ENCODE assay signal across 9 cellular contexts in genomic region chr6:137811121-137811911, GRCh38. TPM values are rescaled to one million over a fixed set of nuclear protein-coding genes. Genes with fewer than 3 reads are reported as not detected.
A peak's percentile ranks its signal among the peaks of the same experiment; 100 is the strongest.
DNase-seq lines count a peak whose midpoint lies in the region; ATAC-seq and TF ChIP-seq lines count a peak whose summit lies in the region.
"Had no signal": no experiment of that assay in that cellular context is flagged by ENCODE, and none has a peak within 500 bp of the region (broad histone marks: within the 10 kb centered on the region; RNA-seq: fewer than 3 reads in every experiment).

No MANE protein-coding gene starts in this region.

- H3K4me3 ChIP-seq in esophagus squamous epithelium (peak overlapping the region in 1 of 4 donors; percentile 1), transverse colon (no peak overlapping the region)

- H3K36me3 ChIP-seq in esophagus squamous epithelium: no peaks in the 10 kb centered on the region
- no peaks in the 10 kb centered on the region for H3K36me3 ChIP-seq in transverse colon

- no peak for TF ChIP-seq CTCF in esophagus squamous epithelium (IDR thresholded peaks at IDR 0.05)
- no peak for TF ChIP-seq CTCF in osteocyte (IDR thresholded peaks at IDR 0.05)
- no peak for TF ChIP-seq CTCF in transverse colon (IDR thresholded peaks at IDR 0.05)

- no peaks in the 10 kb centered on the region for H3K27me3 Mint-ChIP-seq in osteocyte (ENCODE audit: unreplicated experiment)

- 25 to 30% methylated on average over 13 of the region's 13 CpGs for WGBS in esophagus squamous epithelium, 2 donors
- WGBS in transverse colon (ENCODE audit: low coverage in 1 of 2), 2 donors: 30 to 65% methylated on average over 5 to 13 of the region's 13 CpGs

- H3K4me1 ChIP-seq in esophagus squamous epithelium (peaks cover 4 to 42% (median 16%) of the 10 kb centered on the region in 3 donors), transverse colon (peaks cover 0 to 23% (median 8%) of the 10 kb centered on the region in 4 donors)

- peak; percentile 94 for ATAC-seq in HG02884 (IDR thresholded peaks at IDR 0.05; ENCODE audit: unreplicated experiment)

- H3K4me1 Mint-ChIP-seq in osteocyte (ENCODE audit: unreplicated experiment): peaks cover 31% of the 10 kb centered on the region

- peak overlapping the region; percentile 67 for H3K27ac Mint-ChIP-seq in osteocyte (ENCODE audit: unreplicated experiment)

- no peaks in the 10 kb centered on the region for H3K36me3 Mint-ChIP-seq in osteocyte (ENCODE audit: unreplicated experiment)

- no peaks in the 10 kb centered on the region for H3K9me3 Mint-ChIP-seq in osteocyte (ENCODE audit: unreplicated experiment)

- H3K27me3 ChIP-seq in esophagus squamous epithelium (no peaks in the 10 kb centered on the region), transverse colon (no peaks in the 10 kb centered on the region)

- TF ChIP-seq EP300 in transverse colon (IDR thresholded peaks at IDR 0.05; ENCODE audit: low read depth): no peak

- TF ChIP-seq POLR2A in esophagus squamous epithelium (IDR thresholded peaks at IDR 0.05) (peak in 1 of 4 donors; percentile 63), transverse colon (IDR thresholded peaks at IDR 0.05) (peak; percentile 27)

- in situ Hi-C loops in transverse colon (cut with MboI; ENCODE audit: low pct_ligation_motif_present in 1 of 4, low pct_unique_long_range_greater_than_20kb in 1 of 4, low sequenced_read_pairs in 3 of 4): no loop called here

- H3K27ac ChIP-seq in esophagus squamous epithelium: peak overlapping the region; percentile 18 to 68 (median 50)
- peak overlapping the region; percentile 8 to 72 (median 44) for H3K27ac ChIP-seq in transverse colon
- H3K27ac ChIP-seq: C4-2B had no signal

- DNase-seq in NCI-H1417 (lab: John Stamatoyannopoulos, UW): peak in 2 of 3 experiments; percentile 16 to 65
- DNase-seq in NCI-H1417 treated with DMSO at 0.1 percent for 48 hours (lab: John Stamatoyannopoulos, UW): no peak
- DNase-seq in NOMO-1 (lab: John Stamatoyannopoulos, UW; ENCODE audit: unreplicated experiment in 2 of 2): peak; percentile 61 to 91
- DNase-seq in activated CD8-positive, alpha-beta memory T cell treated with anti-CD3 and anti-CD28 coated beads, Interleukin-2, amount 50 U/mL, for 48 hours: peak; percentile 85
- no peak for DNase-seq in esophagus squamous epithelium (lab: John Stamatoyannopoulos, UW)
- no peak for DNase-seq in osteocyte (ENCODE audit: extremely low spot score, unreplicated experiment)
- peak; percentile 82 for DNase-seq in transverse colon

- H3K4me3 Mint-ChIP-seq in osteocyte (ENCODE audit: unreplicated experiment): peak overlapping the region; percentile 61

- H3K9me3 ChIP-seq in esophagus squamous epithelium (no peaks in the 10 kb centered on the region), transverse colon (no peaks in the 10 kb centered on the region)

- intact Hi-C loops in esophagus squamous epithelium (cut with DNase I) (no loop called here), transverse colon (cut with DNase I; ENCODE audit: low total_unique reads) (no loop called here)

RNA-seq across cellular contexts. Expression of gene TNFAIP3, which starts 55.7 kb away (rescaled TPM):
- total RNA-seq in esophagus squamous epithelium (10 to 100 TPM in 1 of 4 donors, 1 to 10 TPM in 3; 4.2 to 21.7 (median 7.7) TPM), osteocyte (12.0 and 17.4 TPM in 2 replicates), transverse colon (10 to 100 TPM; 21.4 to 46.8 (median 36.3) TPM)

Comparison
In these comparisons a context has a peak if more than half of its experiments do, and no peak if none do; other contexts are left out.
1. DNase-seq: peak in NCI-H1417 (2 of 3), NOMO-1 (2 of 2), activated CD8-positive, alpha-beta memory T cell treated with anti-CD3 and anti-CD28 coated beads, Interleukin-2, amount 50 U/mL, for 48 hours (single experiment) and transverse colon (single experiment); none in NCI-H1417 treated with DMSO at 0.1 percent for 48 hours (single experiment), esophagus squamous epithelium (single experiment) and osteocyte (single experiment).